Comparison of ENCODE assay signal across 9 cellular contexts in genomic region chr7:92644406-92645113, GRCh38. TPM values are rescaled to one million over a fixed set of nuclear protein-coding genes. Genes with fewer than 3 reads are reported as not detected.
A peak's percentile ranks its signal among the peaks of the same experiment; 100 is the strongest.
DNase-seq lines count a peak whose midpoint lies in the region; ATAC-seq, FAIRE-seq and TF ChIP-seq lines count a peak whose summit lies in the region.
"Had no signal": no experiment of that assay in that cellular context is flagged by ENCODE, and none has a peak within 500 bp of the region (broad histone marks: within the 10 kb centered on the region; RNA-seq: fewer than 3 reads in every experiment).

No MANE protein-coding gene starts in this region.

- DNase-seq in NCI-H226 (peak; percentile 67), fibroblast of the aortic adventitia (ENCODE audit: low read depth) (peak; percentile 57), DMS79 treated with DMSO at 0.1 percent for 48 hours (lab: John Stamatoyannopoulos, UW) (no peak), urothelium cell line (ENCODE audit: low spot score) (no peak)
- no peak for DNase-seq in activated CD8-positive, alpha-beta T cell treated with anti-CD3 and anti-CD28 coated beads for 36 hours
- DNase-seq: pancreas, SHP77 treated with DMSO at 0.1 percent for 48 hours had no signal

- no peaks in the 10 kb centered on the region for H3K36me3 ChIP-seq in parathyroid adenoma (ENCODE audit: control insufficient read depth, insufficient read depth, low read length)
- H3K36me3 ChIP-seq: pancreas had no signal

- H3K4me3 Mint-ChIP-seq in activated CD8-positive, alpha-beta T cell treated with anti-CD3 and anti-CD28 coated beads for 36 hours = no peak overlapping the region

- POLR2A ChIA-PET in activated CD8-positive, alpha-beta T cell treated with anti-CD3 and anti-CD28 coated beads for 36 hours (lab: Charles Lee) = interaction anchor here (1.8 to 3.1 kb wide), 3 partner anchors 10 to 14 kb away, joined by 5 to 17 read pairs (median 12); no protein-coding TSS in a partner anchor

- CTCF ChIA-PET in activated CD8-positive, alpha-beta T cell treated with anti-CD3 and anti-CD28 coated beads for 36 hours (lab: Charles Lee) = interaction anchor here (0.7 to 1.6 kb wide), 7 partner anchors 8 to 40 kb away, joined by 3 to 9 read pairs (median 4); no protein-coding TSS in a partner anchor

- peak overlapping the region; percentile 57 for H2AFZ ChIP-seq in parathyroid adenoma

- H3K9ac ChIP-seq in parathyroid adenoma = no peak overlapping the region

- H3K4me2 ChIP-seq in parathyroid adenoma (ENCODE audit: low read length) = peak overlapping the region; percentile 34

- H3K4me3 ChIP-seq in fibroblast of the aortic adventitia (ENCODE audit: low read depth, low read length) (no peak overlapping the region), parathyroid adenoma (ENCODE audit: low read depth, low read length) (no peak overlapping the region)
- H3K4me3 ChIP-seq: pancreas had no signal

- ATAC-seq in activated CD8-positive, alpha-beta T cell treated with anti-CD3 and anti-CD28 coated beads for 36 hours = no peak
- ATAC-seq in GM18505 (IDR thresholded peaks at IDR 0.05; ENCODE audit: unreplicated experiment) = no peak

- no peak for FAIRE-seq in urothelium cell line (lab: Jason Lieb, UNC)
- FAIRE-seq: pancreas had no signal

- TF ChIP-seq POLR2A in GM18505 (IDR thresholded peaks at IDR 0.05; ENCODE audit: borderline replicate concordance, extremely low read depth, insufficient read depth, insufficient read length) = no peak

- peaks cover 91% of the 10 kb centered on the region for H3K4me1 Mint-ChIP-seq in activated CD8-positive, alpha-beta T cell treated with anti-CD3 and anti-CD28 coated beads for 36 hours (ENCODE audit: low read depth)

- H3K27ac Mint-ChIP-seq in activated CD8-positive, alpha-beta T cell treated with anti-CD3 and anti-CD28 coated beads for 36 hours = peak overlapping the region; percentile 92

- intact Hi-C loops in activated CD8-positive, alpha-beta T cell treated with anti-CD3 and anti-CD28 coated beads for 36 hours (cut with micrococcal nuclease) = loop anchor here (5.0 kb wide), 1 partner anchor 258 kb away; no protein-coding TSS in a partner anchor

- peaks cover 47% of the 10 kb centered on the region for H3K36me3 Mint-ChIP-seq in activated CD8-positive, alpha-beta T cell treated with anti-CD3 and anti-CD28 coated beads for 36 hours (ENCODE audit: low read depth)

- no peaks in the 10 kb centered on the region for H3K79me2 ChIP-seq in parathyroid adenoma

- TF ChIP-seq CTCF in activated CD8-positive, alpha-beta T cell treated with anti-CD3 and anti-CD28 coated beads for 36 hours (IDR thresholded peaks at IDR 0.05) = no peak
- no peak for TF ChIP-seq CTCF in fibroblast of the aortic adventitia (IDR thresholded peaks at IDR 0.05; ENCODE audit: insufficient read depth, low read length)
- no peak for TF ChIP-seq CTCF in parathyroid adenoma (IDR thresholded peaks at IDR 0.05)

- H3K27me3 ChIP-seq in parathyroid adenoma (ENCODE audit: control insufficient read depth, insufficient read depth, low read length) = no peaks in the 10 kb centered on the region
- H3K27me3 ChIP-seq: pancreas had no signal

- no peaks in the 10 kb centered on the region for H3K27me3 Mint-ChIP-seq in activated CD8-positive, alpha-beta T cell treated with anti-CD3 and anti-CD28 coated beads for 36 hours

- H3K4me1 ChIP-seq in parathyroid adenoma = peaks cover 48% of the 10 kb centered on the region
- H3K4me1 ChIP-seq: pancreas had no signal

- no peaks in the 10 kb centered on the region for H3K9me3 ChIP-seq in parathyroid adenoma (ENCODE audit: control insufficient read depth, low read length)
- H3K9me3 ChIP-seq: pancreas had no signal

- no peaks in the 10 kb centered on the region for H3K9me3 Mint-ChIP-seq in activated CD8-positive, alpha-beta T cell treated with anti-CD3 and anti-CD28 coated beads for 36 hours

- H3K27ac ChIP-seq in parathyroid adenoma = peak overlapping the region; percentile 91
- H3K27ac ChIP-seq: pancreas had no signal

RNA-seq across cellular contexts. Expression of gene FAM133B, which starts 54.4 kb away (rescaled TPM):
- 10 to 100 TPM; 27.9 to 30.3 TPM for total RNA-seq in activated CD8-positive, alpha-beta T cell treated with anti-CD3 and anti-CD28 coated beads for 36 hours
- total RNA-seq in fibroblast of the aortic adventitia (ENCODE audit: low replicate concordance) = 20.0 and 31.6 TPM in 2 replicates

Comparison
In these comparisons a context has a peak if more than half of its experiments do, and no peak if none do; other contexts are left out.
1. DNase-seq: peak in NCI-H226 (single experiment) and fibroblast of the aortic adventitia (single experiment); none in activated CD8-positive, alpha-beta T cell treated with anti-CD3 and anti-CD28 coated beads for 36 hours (single experiment), DMS79 treated with DMSO at 0.1 percent for 48 hours (single experiment) and urothelium cell line (single experiment).